Comparison of ENCODE assay signal across 11 cellular contexts in the genomic region with DNA sequence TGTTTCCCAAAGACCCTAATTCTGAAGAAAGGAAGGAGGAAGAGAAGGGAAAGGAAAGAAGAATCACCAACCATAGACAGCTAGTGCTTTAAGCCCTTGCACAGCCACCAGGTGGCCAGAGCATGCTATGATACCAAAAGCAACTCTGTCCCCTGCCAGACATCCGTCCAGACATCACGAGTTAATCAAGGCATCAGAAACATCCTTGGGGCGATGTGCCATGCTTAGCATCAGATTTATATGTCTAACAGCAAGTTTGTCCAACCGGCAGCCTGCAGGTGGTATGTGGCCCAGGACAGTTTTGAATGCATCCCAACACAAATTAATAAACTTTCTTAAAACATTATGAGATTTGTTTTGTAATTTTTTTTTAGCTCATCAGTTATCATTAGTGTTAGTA. TPM values are rescaled to one million over a fixed set of nuclear protein-coding genes. Genes with fewer than 3 reads are reported as not detected.
DNase-seq lines count a peak whose midpoint lies in the region; ATAC-seq and TF ChIP-seq lines count a peak whose summit lies in the region.
"Had no signal": no experiment of that assay in that cellular context is flagged by ENCODE, and none has a peak within 500 bp of the region (broad histone marks: within the 10 kb centered on the region; RNA-seq: fewer than 3 reads in every experiment).

No MANE protein-coding gene starts in this region.

- H3K36me3 ChIP-seq in vagina, result no peaks in the 10 kb centered on the region
- H3K36me3 ChIP-seq: HAP-1 had no signal

- peaks cover 5% of the 10 kb centered on the region for H3K4me1 ChIP-seq in vagina
- H3K4me1 ChIP-seq: HAP-1 had no signal

- peak; percentile 62 for TF ChIP-seq CTCF in LNCaP clone FGC (IDR thresholded peaks at IDR 0.05; ENCODE audit: control insufficient read depth, extremely low read depth, insufficient read depth)
- peak in 2 of 3 experiments; percentile 8 to 34 for TF ChIP-seq CTCF in nephron (IDR thresholded peaks at IDR 0.05; ENCODE audit: unreplicated experiment in 3 of 3)
- no peak for TF ChIP-seq CTCF in vagina (IDR thresholded peaks at IDR 0.05)

- H3K4me3 ChIP-seq in LNCaP clone FGC (ENCODE audit: low read depth, low read length) (no peak overlapping the region), vagina (no peak overlapping the region)
- H3K4me3 ChIP-seq: HAP-1 had no signal

- no peak overlapping the region for H3K27ac ChIP-seq in vagina

- intact Hi-C loops in vagina (cut with DNase I), result no loop called here

- in situ Hi-C loops in T47D (cut with HindIII; ENCODE audit: low pct_unique_long_range_greater_than_20kb, low sequenced_read_pairs), result no loop called here

- H3K4me1 Mint-ChIP-seq in nephron, result no peaks in the 10 kb centered on the region

- DNase-seq in DMS53 (lab: John Stamatoyannopoulos, UW), result peak; percentile 18
- DNase-seq in DMS53 treated with DMSO at 0.1 percent for 48 hours (lab: John Stamatoyannopoulos, UW; ENCODE audit: unreplicated experiment), result no peak
- peak; percentile 33 for DNase-seq in LNCaP clone FGC (ENCODE audit: low read depth)
- DNase-seq in T47D (ENCODE audit: low read depth in 1 of 2, low spot score in 1 of 2), result peak; percentile 53 to 73
- no peak for DNase-seq in vagina (ENCODE audit: extremely low spot score in 2 of 2)
- DNase-seq in CD1c-positive myeloid dendritic cell (ENCODE audit: extremely low spot score), result no peak
- DNase-seq: hippocampal formation, NCI-H2029 treated with DMSO at 0.1 percent for 48 hours had no signal

- H3K9me3 Mint-ChIP-seq in nephron, result no peaks in the 10 kb centered on the region

- no peaks in the 10 kb centered on the region for H3K36me3 Mint-ChIP-seq in nephron (ENCODE audit: low read depth)

- no peaks in the 10 kb centered on the region for H3K9me3 ChIP-seq in vagina
- H3K9me3 ChIP-seq: HAP-1 had no signal

- H3K27ac Mint-ChIP-seq in nephron, result no peak overlapping the region

- peaks cover 4% of the 10 kb centered on the region for H3K27me3 Mint-ChIP-seq in nephron (ENCODE audit: low read depth)

- no peak for ATAC-seq in HG02981 (IDR thresholded peaks at IDR 0.05; ENCODE audit: unreplicated experiment)

- H3K4me3 Mint-ChIP-seq in nephron, result no peak overlapping the region

- no peaks in the 10 kb centered on the region for H3K27me3 ChIP-seq in vagina

- TF ChIP-seq POLR2A in vagina (IDR thresholded peaks at IDR 0.05), result no peak

RNA-seq across cellular contexts. Expression of gene CRYBA1, which starts 2.9 kb away (rescaled TPM):
- not detected for total RNA-seq in vagina

RNA-seq across cellular contexts. Expression of gene NUFIP2, which starts 50.2 kb away (rescaled TPM):
- total RNA-seq in vagina, result 29.7 TPM

Comparison
In these comparisons a context has a peak if more than half of its experiments do, and no peak if none do; other contexts are left out.
1. DNase-seq: peak in DMS53 (single experiment), LNCaP clone FGC (single experiment) and T47D (2 of 2); none in DMS53 treated with DMSO at 0.1 percent for 48 hours (single experiment), vagina (0 of 2) and CD1c-positive myeloid dendritic cell (single experiment).
2. CTCF ChIP-seq: peak in LNCaP clone FGC (single experiment) and nephron (2 of 3); none in vagina (0 of 3).